ENCODE assay signal across 8 cellular contexts in the genomic region with DNA sequence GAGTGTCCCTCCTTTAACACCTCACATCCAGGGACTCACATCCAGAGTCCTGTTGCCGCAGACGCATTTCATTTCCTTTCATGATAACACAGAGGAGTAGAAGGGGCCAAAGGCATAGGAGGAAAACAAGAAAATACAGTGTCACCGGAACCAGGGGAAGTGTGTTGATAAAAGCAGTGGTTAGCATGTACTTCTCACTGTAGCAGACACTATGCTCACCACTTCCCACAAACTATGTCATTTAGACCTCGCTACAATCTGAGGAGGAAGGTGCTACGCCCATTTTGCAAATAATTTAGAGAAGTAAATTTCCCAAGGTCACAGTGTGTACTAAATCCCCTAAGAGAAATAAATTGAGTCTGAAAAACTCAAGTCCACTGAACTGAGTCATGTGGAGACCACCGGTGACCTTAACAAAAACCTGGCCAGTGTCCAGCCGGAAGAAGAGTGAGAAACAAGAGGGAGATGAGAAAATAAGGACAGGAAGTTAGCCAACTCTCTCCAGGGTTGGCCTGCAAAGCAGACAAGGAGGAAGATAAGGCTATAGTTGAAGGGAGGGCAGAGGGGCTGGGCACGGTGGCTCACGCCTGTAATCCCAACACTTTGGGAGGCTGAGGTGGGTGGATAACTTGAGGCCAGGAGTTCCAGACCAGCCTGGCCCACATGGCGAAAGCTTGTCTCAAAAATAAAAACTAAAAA. TPM values are rescaled to one million over a fixed set of nuclear protein-coding genes. Genes with fewer than 3 reads are reported as not detected.
DNase-seq lines count a peak whose midpoint lies in the region; ATAC-seq and TF ChIP-seq lines count a peak whose summit lies in the region.

No MANE protein-coding gene starts in this region.

- H3K36me3 Mint-ChIP-seq in glutamatergic neuron (ENCODE audit: unreplicated experiment), result peaks cover 3% of the 10 kb centered on the region

- H3K27ac Mint-ChIP-seq in glutamatergic neuron (ENCODE audit: unreplicated experiment), result no peak overlapping the region

- H3K27me3 Mint-ChIP-seq in glutamatergic neuron (ENCODE audit: unreplicated experiment), result peaks cover 2% of the 10 kb centered on the region

- intact Hi-C loops in transverse colon (cut with DNase I; ENCODE audit: low total_unique reads) (no loop called here), thyroid gland (cut with DNase I) (no loop called here)

- no peak overlapping the region for H3K4me3 Mint-ChIP-seq in glutamatergic neuron (ENCODE audit: unreplicated experiment)

- H3K27ac ChIP-seq in transverse colon, result peak overlapping the region; percentile 16 to 75 (median 60)
- H3K27ac ChIP-seq in thyroid gland, result no peak overlapping the region

- H3K27me3 ChIP-seq in transverse colon (no peaks in the 10 kb centered on the region), thyroid gland (no peaks in the 10 kb centered on the region)

- no peaks in the 10 kb centered on the region for H3K9me3 ChIP-seq in transverse colon
- no peaks in the 10 kb centered on the region for H3K9me3 ChIP-seq in thyroid gland

- TF ChIP-seq EP300 in transverse colon (IDR thresholded peaks at IDR 0.05; ENCODE audit: low read depth), result no peak

- peak; percentile 72 for ATAC-seq in GM21529 (IDR thresholded peaks at IDR 0.05; ENCODE audit: unreplicated experiment)

- H3K36me3 ChIP-seq in transverse colon (no peaks in the 10 kb centered on the region), thyroid gland (no peaks in the 10 kb centered on the region)

- WGBS in transverse colon (ENCODE audit: low coverage in 1 of 2), 2 donors, result 68% methylated on average over 7 to 10 of the region's 10 CpGs
- WGBS in thyroid gland, 2 donors, result 74% methylated on average over 10 of the region's 10 CpGs

- H3K4me1 Mint-ChIP-seq in glutamatergic neuron (ENCODE audit: low read depth, unreplicated experiment), result no peaks in the 10 kb centered on the region

- no peak overlapping the region for H3K4me3 ChIP-seq in transverse colon
- no peak overlapping the region for H3K4me3 ChIP-seq in thyroid gland (replicated peaks in 1 of 3)

- TF ChIP-seq CTCF in GM10266 (IDR thresholded peaks at IDR 0.05; ENCODE audit: control insufficient read depth, insufficient read depth, low read depth, missing control alignments) (no peak), transverse colon (IDR thresholded peaks at IDR 0.05) (no peak), glutamatergic neuron (IDR thresholded peaks at IDR 0.05; ENCODE audit: partially characterized antibody, unreplicated experiment) (no peak), thyroid gland (IDR thresholded peaks at IDR 0.05) (no peak)

- TF ChIP-seq POLR2A in transverse colon (IDR thresholded peaks at IDR 0.05) (no peak), thyroid gland (IDR thresholded peaks at IDR 0.05) (no peak)

- DNase-seq in GM10266 (ENCODE audit: extremely low spot score), result peak; percentile 69
- DNase-seq in NAMALWA (ENCODE audit: low spot score), result peak; percentile 11
- DNase-seq in globus pallidus (ENCODE audit: low spot score), result peak; percentile 37
- peak; percentile 35 for DNase-seq in transverse colon
- no peak for DNase-seq in glutamatergic neuron
- no peak for DNase-seq in thyroid gland
- DNase-seq in stimulated activated CD4-positive, alpha-beta T cell treated with anti-CD3 and anti-CD28 coated beads, Interleukin-2, amount 100 ng/mL, for 48 hours, result no peak

- peaks cover 0 to 28% (median 0%) of the 10 kb centered on the region in 4 donors for H3K4me1 ChIP-seq in transverse colon
- H3K4me1 ChIP-seq in thyroid gland, result peaks cover 12 to 15% of the 10 kb centered on the region in 2 donors

- peaks cover 1% of the 10 kb centered on the region for H3K9me3 Mint-ChIP-seq in glutamatergic neuron (ENCODE audit: unreplicated experiment)

- in situ Hi-C loops in transverse colon (cut with MboI; ENCODE audit: low pct_ligation_motif_present in 1 of 4, low pct_unique_long_range_greater_than_20kb in 1 of 4, low sequenced_read_pairs in 3 of 4), result no loop called here

RNA-seq across cellular contexts. Expression of a gene that starts 25.8 kb away (rescaled TPM):
- total RNA-seq in transverse colon (10 to 100 TPM in 3 of 4 donors, 1 to 10 TPM in 1; 6.4 to 79.3 (median 65.9) TPM), glutamatergic neuron (ENCODE audit: unreplicated experiment) (5.7 TPM), thyroid gland (10 to 100 TPM; 15.0 to 25.6 (median 19.3) TPM)

Comparison
In these comparisons a context has a peak if more than half of its experiments do, and no peak if none do; other contexts are left out.
1. DNase-seq: peak in GM10266 (single experiment), NAMALWA (single experiment), globus pallidus (single experiment) and transverse colon (single experiment); none in glutamatergic neuron (single experiment), thyroid gland (0 of 2) and stimulated activated CD4-positive, alpha-beta T cell treated with anti-CD3 and anti-CD28 coated beads, Interleukin-2, amount 100 ng/mL, for 48 hours (0 of 2).
2. H3K27ac ChIP-seq: peak in transverse colon (4 of 4); none in thyroid gland (0 of 3).